In the genomic region with DNA sequence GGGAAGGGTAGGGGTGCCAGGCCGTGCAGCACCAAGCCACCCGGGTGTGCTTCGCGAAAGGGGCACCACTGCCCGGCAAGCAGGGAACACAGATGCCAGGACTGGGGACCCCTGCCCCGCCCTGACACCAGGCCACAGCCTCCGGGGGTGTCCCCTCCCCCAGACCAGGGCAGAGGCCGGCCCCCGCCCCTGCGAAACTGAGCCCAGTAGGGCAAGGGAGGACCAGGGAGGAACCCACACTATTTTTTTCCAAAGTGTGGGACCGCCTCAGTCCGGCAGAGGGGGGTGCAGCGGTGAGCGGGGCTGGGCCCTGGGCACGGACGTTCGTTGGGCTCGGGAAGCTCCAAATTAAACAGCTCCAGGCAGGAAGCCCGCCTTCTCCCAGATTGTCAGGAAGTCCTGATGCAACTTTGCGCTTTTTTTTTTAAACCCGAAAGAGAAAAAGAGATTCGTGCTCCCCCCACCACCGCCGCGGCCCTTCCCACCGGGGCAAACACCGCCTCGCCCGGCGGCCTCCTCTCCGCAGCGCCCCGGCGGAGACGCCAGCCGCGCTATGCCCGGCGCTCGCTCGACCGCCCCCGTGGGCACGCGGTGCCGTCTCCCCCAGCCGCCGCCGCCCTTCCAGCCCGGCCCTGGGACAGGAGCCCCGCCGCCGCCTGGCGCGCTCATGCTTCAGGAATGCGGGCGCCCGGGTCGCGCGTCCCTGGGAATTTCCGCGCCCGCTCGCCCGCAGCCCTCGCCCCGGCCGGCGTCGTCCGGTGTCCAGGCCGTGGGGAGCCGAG, we compare ENCODE assay signal across 8 cellular contexts. TPM values are rescaled to one million over a fixed set of nuclear protein-coding genes. Genes with fewer than 3 reads are reported as not detected.
DNase-seq lines count a peak whose midpoint lies in the region; ATAC-seq lines count a peak whose summit lies in the region.

No MANE protein-coding gene starts in this region.

- H3K36me3 Mint-ChIP-seq in T-helper 17 cell (ENCODE audit: low read depth): no peaks in the 10 kb centered on the region

- DNase-seq in Daoy (ENCODE audit: low read depth): peak; percentile 82
- DNase-seq in T-helper 17 cell: peak; percentile 29 to 32 (median 32)
- peak; percentile 66 for DNase-seq in left lobe of liver (ENCODE audit: low spot score)
- peak; percentile 66 for DNase-seq in stimulated activated naive CD8-positive, alpha-beta T cell treated with anti-CD3 and anti-CD28 coated beads, Interleukin-15, Interleukin-2, amounts not matched to agents 100 U/mL and 50 U/mL, for 24 hours
- DNase-seq in Ammon's horn (ENCODE audit: low spot score): no peak

- peak overlapping the region; percentile 98 for H3K27ac Mint-ChIP-seq in T-helper 17 cell

- H3K27ac ChIP-seq in cingulate gyrus (ENCODE audit: low read depth, low read length): peak overlapping the region; percentile 90

- H3K9me3 ChIP-seq in T-helper 17 cell (ENCODE audit: control insufficient read depth, low read length, poor library complexity, severe bottlenecking): no peaks in the 10 kb centered on the region

- no peaks in the 10 kb centered on the region for H3K27me3 Mint-ChIP-seq in T-helper 17 cell

- H3K4me1 Mint-ChIP-seq in T-helper 17 cell: peaks cover 44% of the 10 kb centered on the region

- peak; percentile 10 for ATAC-seq in HG02885 (IDR thresholded peaks at IDR 0.05; ENCODE audit: poor library complexity, unreplicated experiment)
- ATAC-seq in T-helper 17 cell: peak; percentile 21
- ATAC-seq in left lobe of liver: peak; percentile 39
- no peak for ATAC-seq in stimulated activated naive CD8-positive, alpha-beta T cell treated with anti-CD3 and anti-CD28 coated beads, Interleukin-15, Interleukin-2, amounts not matched to agents 100 U/mL and 50 U/mL, for 24 hours
- ATAC-seq in GM21515 (IDR thresholded peaks at IDR 0.05; ENCODE audit: unreplicated experiment): no peak

- H3K4me3 Mint-ChIP-seq in T-helper 17 cell: peak overlapping the region; percentile 95

RNA-seq across cellular contexts. Expression of gene PIEZO1, which starts 0.8 kb away (rescaled TPM):
- total RNA-seq in Daoy (2014; rRNA removed; shearing (Covaris generic)): 62.9 and 70.8 TPM in 2 replicates
- 100 to 1,000 TPM; 272 to 318 TPM for total RNA-seq in T-helper 17 cell
- 67.8 TPM for total RNA-seq in left lobe of liver

RNA-seq across cellular contexts. Expression of gene CDT1, which starts 19.3 kb away (rescaled TPM):
- 23.1 and 30.6 TPM in 2 replicates for total RNA-seq in Daoy (2014; rRNA removed; shearing (Covaris generic))
- 1 to 10 TPM in 1 of 2 donors, under 1 TPM in 1; 0.42 to 1.3 TPM for total RNA-seq in T-helper 17 cell
- 0.50 TPM for total RNA-seq in left lobe of liver

RNA-seq across cellular contexts. Expression of gene APRT, which starts 27.5 kb away (rescaled TPM):
- 106 and 112 TPM in 2 replicates for total RNA-seq in Daoy (2014; rRNA removed; shearing (Covaris generic))
- total RNA-seq in T-helper 17 cell: 100 to 1,000 TPM; 130 to 158 TPM
- total RNA-seq in left lobe of liver: 68.9 TPM

Comparison
In these comparisons a context has a peak if more than half of its experiments do, and no peak if none do; other contexts are left out.
1. ATAC-seq: peak in HG02885 (single experiment), T-helper 17 cell (single experiment) and left lobe of liver (single experiment); none in stimulated activated naive CD8-positive, alpha-beta T cell treated with anti-CD3 and anti-CD28 coated beads, Interleukin-15, Interleukin-2, amounts not matched to agents 100 U/mL and 50 U/mL, for 24 hours (single experiment) and GM21515 (single experiment).
2. RNA of gene CDT1, which starts 19.3 kb away (total RNA-seq): 23.1 to 30.6 TPM in Daoy; 0.42 to 1.3 TPM in T-helper 17 cell and 0.50 TPM in left lobe of liver (single experiment); every median in the first group is over 10 times any median in the second.